ENCODE assay signal across 23 cellular contexts in genomic region chr1:241125297-241125696, GRCh38.
DNase-seq lines count a peak whose midpoint lies in the region; ATAC-seq, FAIRE-seq and TF ChIP-seq lines count a peak whose summit lies in the region.
"Had no signal": no experiment of that assay in that cellular context is flagged by ENCODE, and none has a peak within 500 bp of the region (broad histone marks: within the 10 kb centered on the region; RNA-seq: fewer than 3 reads in every experiment).

No MANE protein-coding gene starts in this region.

- no peak for ATAC-seq in HG03196 (IDR thresholded peaks at IDR 0.05; ENCODE audit: unreplicated experiment)
- ATAC-seq: GM23338, HCT116 had no signal

- FAIRE-seq in endometrium (lab: Jason Lieb, UNC): peak; percentile 63
- FAIRE-seq: A204.1, GM12891, GM18507 had no signal

- H2AFZ ChIP-seq in PC-9: no peak overlapping the region
- H2AFZ ChIP-seq: GM23338 had no signal

- H3K4me3 Mint-ChIP-seq in nephron: no peak overlapping the region
- H3K4me3 Mint-ChIP-seq: CD4-positive, alpha-beta memory T cell; GM23338; H9; HFFc6 had no signal

- H3K4me2 ChIP-seq in PC-9: no peak overlapping the region
- H3K4me2 ChIP-seq: GM23338 had no signal

- no peaks in the 10 kb centered on the region for H3K9me3 Mint-ChIP-seq in nephron
- H3K9me3 Mint-ChIP-seq: GM23338, H9, HFFc6 had no signal

- H3K27me3 ChIP-seq in PC-9 (ENCODE audit: insufficient read depth, low read depth): peaks cover 44% of the 10 kb centered on the region

- H3K4me1 ChIP-seq in PC-9 (replicated peaks; ENCODE audit: insufficient read depth): no peaks in the 10 kb centered on the region

- H3K9me2 ChIP-seq in PC-9 (ENCODE audit: insufficient read depth): no peaks in the 10 kb centered on the region

- DNase-seq in Ammon's horn (ENCODE audit: low spot score) (peak; percentile 35), superior temporal gyrus (ENCODE audit: extremely low spot score) (peak; percentile 38), ACHN (no peak), PC-9 (no peak)
- DNase-seq: AML-193; C1 segment of cervical spinal cord; Calu3; CD4-positive, alpha-beta memory T cell; COR-L47; DMS53; DMS79 treated with DMSO at 0.1 percent for 48 hours; GF-D8; H9; HFFc6 had no signal

- TF ChIP-seq CTCF in nephron (IDR thresholded peaks at IDR 0.05; ENCODE audit: unreplicated experiment in 3 of 3): no peak
- TF ChIP-seq CTCF in PC-9 (conservative IDR thresholded peaks at IDR 0.05): no peak

- in situ Hi-C loops in ACHN (cut with HindIII; ENCODE audit: low pct_ligation_motif_present, low pct_unique_long_range_greater_than_20kb, low sequenced_read_pairs): no loop called here

- CTCF ChIA-PET in PC-9 (lab: Charles Lee): no interaction called here

- no peaks in the 10 kb centered on the region for H3F3A ChIP-seq in PC-9 (ENCODE audit: insufficient read depth, low read depth)

- peaks cover 9% of the 10 kb centered on the region for H3K4me1 Mint-ChIP-seq in nephron
- H3K4me1 Mint-ChIP-seq: CD4-positive, alpha-beta memory T cell had no signal

- no peaks in the 10 kb centered on the region for H3K9me3 ChIP-seq in PC-9 (ENCODE audit: insufficient read depth, low read depth)

- no peaks in the 10 kb centered on the region for H3K36me3 ChIP-seq in PC-9 (ENCODE audit: low read depth)

- H4K20me1 ChIP-seq in PC-9 (ENCODE audit: insufficient read depth): no peaks in the 10 kb centered on the region

- no TSS peak for BruUV-seq in PC-9 (replicated peaks; lab: Mats Ljungman, UMichigan)

- intact Hi-C loops in PC-9 (cut with micrococcal nuclease; ENCODE audit: unreplicated experiment): no loop called here

- H3K79me2 ChIP-seq in PC-9 (ENCODE audit: low read depth): no peaks in the 10 kb centered on the region

- H3K36me3 Mint-ChIP-seq in nephron (ENCODE audit: low read depth): no peaks in the 10 kb centered on the region
- H3K36me3 Mint-ChIP-seq: CD4-positive, alpha-beta memory T cell had no signal

- H3K27me3 Mint-ChIP-seq in nephron (ENCODE audit: low read depth): no peaks in the 10 kb centered on the region
- H3K27me3 Mint-ChIP-seq: CD4-positive, alpha-beta memory T cell had no signal

- POLR2A ChIA-PET in PC-9 (lab: Charles Lee; ENCODE audit: unreplicated experiment): no interaction called here

- H3K27ac Mint-ChIP-seq in nephron: peak overlapping the region; percentile 51 to 88 (median 82)
- H3K27ac Mint-ChIP-seq: CD4-positive, alpha-beta memory T cell; GM23338; HFFc6 had no signal

- no peak overlapping the region for H3K27ac ChIP-seq in PC-9
- H3K27ac ChIP-seq: 22Rv1 had no signal

- no peak overlapping the region for H3K4me3 ChIP-seq in PC-9
- H3K4me3 ChIP-seq: GM23338 had no signal

Comparison
In these comparisons a context has a peak if more than half of its experiments do, and no peak if none do; other contexts are left out.
1. DNase-seq: peak in Ammon's horn (single experiment) and superior temporal gyrus (single experiment); none in ACHN (single experiment) and PC-9 (0 of 2).